8 cellular contexts compared by ENCODE assay signal in genomic region chr6:111759836-111760785, GRCh38.
DNase-seq lines count a peak whose midpoint lies in the region; ATAC-seq, FAIRE-seq and TF ChIP-seq lines count a peak whose summit lies in the region.

No MANE protein-coding gene starts in this region.

- no peak for TF ChIP-seq POLR2A in endothelial cell of umbilical vein (IDR thresholded peaks at IDR 0.05; ENCODE audit: low read depth, low read length)

- peaks cover 30 to 93% (median 69%) of the 10 kb centered on the region in 4 donors for H3K4me1 Mint-ChIP-seq in CD4-positive, CD25-positive, alpha-beta regulatory T cell

- no peaks in the 10 kb centered on the region for H3K27me3 ChIP-seq in CD4-positive, CD25-positive, alpha-beta regulatory T cell (ENCODE audit: control insufficient read depth, insufficient read depth, low read length)
- H3K27me3 ChIP-seq in endothelial cell of umbilical vein (ENCODE audit: control insufficient read depth in 2 of 2, insufficient read depth in 2 of 2, low read length in 2 of 2) (no peaks in the 10 kb centered on the region), osteoblast (ENCODE audit: insufficient read depth, low read length) (no peaks in the 10 kb centered on the region)

- no peak for TF ChIP-seq CTCF in endothelial cell of umbilical vein (IDR thresholded peaks at IDR 0.05; ENCODE audit: extremely low read depth in 1 of 2, insufficient read depth in 1 of 2, low read depth in 1 of 2, low read length in 2 of 2)
- no peak for TF ChIP-seq CTCF in osteoblast (IDR thresholded peaks at IDR 0.05; ENCODE audit: extremely low read depth, low read depth, low read length)

- H3K4me2 ChIP-seq in endothelial cell of umbilical vein (ENCODE audit: insufficient read depth, low read length) (no peak overlapping the region), osteoblast (ENCODE audit: insufficient read depth, low read length) (peak overlapping the region; percentile 62)

- POLR2A ChIA-PET in endothelial cell of umbilical vein (lab: Charles Lee), result interaction anchor here (0.7 kb wide), 1 partner anchor 79 kb away, joined by 4 read pairs; no protein-coding TSS in a partner anchor

- H3K9me3 Mint-ChIP-seq in CD4-positive, CD25-positive, alpha-beta regulatory T cell, result peaks cover 0 to 1% (median 0%) of the 10 kb centered on the region in 7 donors

- FAIRE-seq in endothelial cell of umbilical vein (lab: Jason Lieb, UNC), result no peak

- H3K79me2 ChIP-seq in endothelial cell of umbilical vein (ENCODE audit: control insufficient read depth, insufficient read depth, low read length), result peaks cover 7% of the 10 kb centered on the region
- peaks cover 51% of the 10 kb centered on the region for H3K79me2 ChIP-seq in osteoblast (ENCODE audit: insufficient read depth, low read length)

- no peaks in the 10 kb centered on the region for H3K27me3 Mint-ChIP-seq in CD4-positive, CD25-positive, alpha-beta regulatory T cell

- no TSS peak for BruUV-seq in endothelial cell of umbilical vein (replicated peaks; lab: Mats Ljungman, UMichigan)

- peak overlapping the region; percentile 99 to 100 (median 100) for H3K27ac Mint-ChIP-seq in CD4-positive, CD25-positive, alpha-beta regulatory T cell

- peaks cover 98% of the 10 kb centered on the region for H3K4me1 ChIP-seq in CD4-positive, CD25-positive, alpha-beta regulatory T cell (ENCODE audit: control insufficient read depth, insufficient read depth, low read length, poor library complexity, severe bottlenecking)
- H3K4me1 ChIP-seq in endothelial cell of umbilical vein (ENCODE audit: control insufficient read depth, extremely low read depth, insufficient read depth, low read length) (peaks cover 63% of the 10 kb centered on the region), osteoblast (ENCODE audit: insufficient read depth, low read length) (peaks cover 61% of the 10 kb centered on the region)

- CTCF ChIA-PET in endothelial cell of umbilical vein (lab: Charles Lee), result interaction anchor here (1.3 to 1.6 kb wide), 2 partner anchors 12 to 15 kb away, joined by 3 read pairs; no protein-coding TSS in a partner anchor

- H3K9ac ChIP-seq in endothelial cell of umbilical vein (replicated peaks; ENCODE audit: extremely low read depth, insufficient read depth, low read length), result no peak overlapping the region

- no peaks in the 10 kb centered on the region for H3K9me3 ChIP-seq in CD4-positive, CD25-positive, alpha-beta regulatory T cell (ENCODE audit: control insufficient read depth in 2 of 2, low read length in 2 of 2)
- H3K9me3 ChIP-seq in endothelial cell of umbilical vein (replicated peaks; ENCODE audit: control insufficient read depth, insufficient read depth, low read length), result no peaks in the 10 kb centered on the region
- H3K9me3 ChIP-seq in osteoblast (ENCODE audit: low read depth, low read length), result no peaks in the 10 kb centered on the region

- dilution Hi-C loops in endothelial cell of umbilical vein (cut with MboI; ENCODE audit: extremely low pct_ligation_motif_present, low sequenced_read_pairs), result no loop called here

- H3K4me3 ChIP-seq in CD4-positive, CD25-positive, alpha-beta regulatory T cell (ENCODE audit: low read depth, low read length), result peak overlapping the region; percentile 89
- H3K4me3 ChIP-seq in endothelial cell of umbilical vein (replicated peaks in 1 of 3; ENCODE audit: insufficient read depth in 1 of 3, low read depth in 1 of 3, low read length in 3 of 3) (no peak overlapping the region), osteoblast (ENCODE audit: insufficient read depth, low read length) (peak overlapping the region; percentile 52)

- no peaks in the 10 kb centered on the region for H3K36me3 ChIP-seq in CD4-positive, CD25-positive, alpha-beta regulatory T cell (ENCODE audit: control insufficient read depth, insufficient read depth, low read length)
- no peaks in the 10 kb centered on the region for H3K36me3 ChIP-seq in endothelial cell of umbilical vein (ENCODE audit: control insufficient read depth in 2 of 2, extremely low read depth in 1 of 2, insufficient read depth in 2 of 2, low read length in 2 of 2)
- no peaks in the 10 kb centered on the region for H3K36me3 ChIP-seq in osteoblast (ENCODE audit: insufficient read depth, low read length)

- ATAC-seq in CD4-positive, CD25-positive, alpha-beta regulatory T cell (ENCODE audit: low read depth in 2 of 2), result peak; percentile 43 to 45
- no peak for ATAC-seq in HG03135 (IDR thresholded peaks at IDR 0.05; ENCODE audit: unreplicated experiment)

- H3K4me3 Mint-ChIP-seq in CD4-positive, CD25-positive, alpha-beta regulatory T cell, result peak overlapping the region; percentile 84 to 95 (median 94)

- H3K9me1 ChIP-seq in endothelial cell of umbilical vein (replicated peaks; ENCODE audit: control insufficient read depth, extremely low read depth, insufficient read depth, low read length), result no peaks in the 10 kb centered on the region

- H4K20me1 ChIP-seq in endothelial cell of umbilical vein (replicated peaks; ENCODE audit: control insufficient read depth, extremely low read depth, insufficient read depth, low read length), result no peaks in the 10 kb centered on the region
- H4K20me1 ChIP-seq in osteoblast (ENCODE audit: insufficient read depth, low read length), result no peaks in the 10 kb centered on the region

- DNase-seq in CD4-positive, CD25-positive, alpha-beta regulatory T cell, result peak; percentile 60 to 87 (median 77)
- DNase-seq in T-helper 2 cell (peak in 3 of 5 experiments; percentile 23 to 92 (median 90)), endothelial cell of umbilical vein (ENCODE audit: low read depth, low spot score) (no peak), osteoblast (ENCODE audit: insufficient read length, low spot score, missing footprints) (no peak), superior temporal gyrus (ENCODE audit: extremely low spot score) (no peak), NCI-H774 (lab: John Stamatoyannopoulos, UW) (no peak), NCI-H1436 treated with DMSO at 0.1 percent for 48 hours (lab: John Stamatoyannopoulos, UW) (no peak)

- intact Hi-C loops in endothelial cell of umbilical vein (cut with micrococcal nuclease), result no loop called here

- H3K27ac ChIP-seq in CD4-positive, CD25-positive, alpha-beta regulatory T cell (ENCODE audit: insufficient read depth, low read length, poor library complexity, severe bottlenecking), result peak overlapping the region; percentile 98
- H3K27ac ChIP-seq in endothelial cell of umbilical vein (ENCODE audit: insufficient read depth, low read depth, low read length) (no peak overlapping the region), osteoblast (ENCODE audit: low read depth, low read length) (peak overlapping the region; percentile 97)

- peaks cover 16% of the 10 kb centered on the region for H3K36me3 Mint-ChIP-seq in CD4-positive, CD25-positive, alpha-beta regulatory T cell

- H2AFZ ChIP-seq in endothelial cell of umbilical vein (ENCODE audit: low read depth, low read length), result no peak overlapping the region
- peak overlapping the region; percentile 9 for H2AFZ ChIP-seq in osteoblast (ENCODE audit: low read length)

TF ChIP-seq in endothelial cell of umbilical vein, 7 proteins besides CTCF, POLR2A, EP300 and RAD21:
- peak; percentile 31 for TF ChIP-seq GATA2 (IDR thresholded peaks at IDR 0.05; ENCODE audit: insufficient read depth, insufficient read length, low read depth, low read length)
- no peak for TF ChIP-seq POLR2AphosphoS5 (IDR thresholded peaks at IDR 0.05; ENCODE audit: insufficient read depth, low read depth, low read length)
- TF ChIP-seq JUN (IDR thresholded peaks at IDR 0.05; ENCODE audit: borderline replicate concordance, insufficient read depth, insufficient read length, low read depth), result no peak
- no peak for TF ChIP-seq EZH2 (IDR thresholded peaks at IDR 0.05; ENCODE audit: borderline replicate concordance, low read depth, low read length, severe bottlenecking)
- no peak for TF ChIP-seq MYC (IDR thresholded peaks at IDR 0.05; ENCODE audit: low read depth, low read length)
TF ChIP-seq in endothelial cell of umbilical vein: peak in this region for 1.

Comparison
In these comparisons a context has a peak if more than half of its experiments do, and no peak if none do; other contexts are left out.
1. DNase-seq: peak in CD4-positive, CD25-positive, alpha-beta regulatory T cell (3 of 3) and T-helper 2 cell (3 of 5); none in endothelial cell of umbilical vein (single experiment), osteoblast (single experiment), superior temporal gyrus (single experiment), NCI-H774 (single experiment) and NCI-H1436 treated with DMSO at 0.1 percent for 48 hours (single experiment).
2. H3K4me3 ChIP-seq: peak in CD4-positive, CD25-positive, alpha-beta regulatory T cell (single experiment) and osteoblast (single experiment); none in endothelial cell of umbilical vein (0 of 3).